17 cellular contexts compared by ENCODE assay signal in genomic region chr12:89695830-89696229, GRCh38. TPM values are rescaled to one million over a fixed set of nuclear protein-coding genes. Genes with fewer than 3 reads are reported as not detected.
A peak's percentile ranks its signal among the peaks of the same experiment; 100 is the strongest.
DNase-seq lines count a peak whose midpoint lies in the region; ATAC-seq and TF ChIP-seq lines count a peak whose summit lies in the region.
"Had no signal": no experiment of that assay in that cellular context is flagged by ENCODE, and none has a peak within 500 bp of the region (broad histone marks: within the 10 kb centered on the region; RNA-seq: fewer than 3 reads in every experiment).

No MANE protein-coding gene starts in this region.

- no peaks in the 10 kb centered on the region for H3K27me3 ChIP-seq in tibial nerve

- peak overlapping the region; percentile 3 for H3K4me3 Mint-ChIP-seq in activated naive CD4-positive, alpha-beta T cell treated with anti-CD3 and anti-CD28 coated beads, Interleukin-2, amount 50 U/mL, for 24 hours
- no peak overlapping the region for H3K4me3 Mint-ChIP-seq in stimulated activated effector memory CD8-positive, alpha-beta T cell treated with anti-CD3 and anti-CD28 coated beads, Interleukin-12 subunit alpha, Interleukin-12 subunit beta, amount 100 ng/mL, for 72 hours
- no peak overlapping the region for H3K4me3 Mint-ChIP-seq in activated naive CD4-positive, alpha-beta T cell treated with anti-CD3 and anti-CD28 coated beads for 36 hours
- H3K4me3 Mint-ChIP-seq: activated CD4-positive, alpha-beta memory T cell treated with anti-CD3 and anti-CD28 coated beads, Interleukin-2, amount 10 ng/mL, durations not matched to agents 7 days and 5 days; activated naive CD8-positive, alpha-beta T cell; T-cell had no signal

- peaks cover 7% of the 10 kb centered on the region for H3K36me3 Mint-ChIP-seq in activated naive CD4-positive, alpha-beta T cell treated with anti-CD3 and anti-CD28 coated beads, Interleukin-2, amount 50 U/mL, for 24 hours
- H3K36me3 Mint-ChIP-seq in stimulated activated effector memory CD8-positive, alpha-beta T cell treated with anti-CD3 and anti-CD28 coated beads, Interleukin-12 subunit alpha, Interleukin-12 subunit beta, amount 100 ng/mL, for 72 hours: no peaks in the 10 kb centered on the region
- H3K36me3 Mint-ChIP-seq in activated naive CD4-positive, alpha-beta T cell treated with anti-CD3 and anti-CD28 coated beads for 36 hours (ENCODE audit: low read depth): no peaks in the 10 kb centered on the region

- H3K27ac ChIP-seq in tibial nerve: no peak overlapping the region
- H3K27ac ChIP-seq: KMS-11 had no signal

- 76 to 92% methylated on average over 1 of the region's 1 CpG for WGBS in tibial nerve, 2 donors

- no peaks in the 10 kb centered on the region for H3K9me3 Mint-ChIP-seq in activated naive CD4-positive, alpha-beta T cell treated with anti-CD3 and anti-CD28 coated beads, Interleukin-2, amount 50 U/mL, for 24 hours
- H3K9me3 Mint-ChIP-seq in stimulated activated effector memory CD8-positive, alpha-beta T cell treated with anti-CD3 and anti-CD28 coated beads, Interleukin-12 subunit alpha, Interleukin-12 subunit beta, amount 100 ng/mL, for 72 hours: no peaks in the 10 kb centered on the region
- no peaks in the 10 kb centered on the region for H3K9me3 Mint-ChIP-seq in activated naive CD4-positive, alpha-beta T cell treated with anti-CD3 and anti-CD28 coated beads for 36 hours
- H3K9me3 Mint-ChIP-seq: activated CD4-positive, alpha-beta memory T cell treated with anti-CD3 and anti-CD28 coated beads, Interleukin-2, amount 10 ng/mL, durations not matched to agents 7 days and 5 days; T-cell had no signal

- H3K4me3 ChIP-seq in tibial nerve: no peak overlapping the region

- ATAC-seq in HG02763 (IDR thresholded peaks at IDR 0.05; ENCODE audit: unreplicated experiment) (peak; percentile 63), GM21367 (IDR thresholded peaks at IDR 0.05; ENCODE audit: unreplicated experiment) (no peak)
- no peak for ATAC-seq in stimulated activated effector memory CD8-positive, alpha-beta T cell treated with anti-CD3 and anti-CD28 coated beads, Interleukin-12 subunit alpha, Interleukin-12 subunit beta, amount 100 ng/mL, for 72 hours

- H3K4me1 ChIP-seq in tibial nerve: peaks cover 0 to 30% (median 11%) of the 10 kb centered on the region in 4 donors

- no peak for TF ChIP-seq POLR2A in tibial nerve (IDR thresholded peaks at IDR 0.05)

- no peak for TF ChIP-seq EP300 in tibial nerve (IDR thresholded peaks at IDR 0.05)

- intact Hi-C loops in activated naive CD4-positive, alpha-beta T cell treated with anti-CD3 and anti-CD28 coated beads for 36 hours (cut with micrococcal nuclease): no loop called here

- CTCF ChIA-PET in activated naive CD4-positive, alpha-beta T cell treated with anti-CD3 and anti-CD28 coated beads for 36 hours (lab: Charles Lee): interaction anchor here (0.7 to 1.2 kb wide), 3 partner anchors 32 to 1844 kb away, joined by 3 to 4 read pairs (median 3); no protein-coding TSS in a partner anchor

- H3K27ac Mint-ChIP-seq in activated naive CD4-positive, alpha-beta T cell treated with anti-CD3 and anti-CD28 coated beads, Interleukin-2, amount 50 U/mL, for 24 hours: no peak overlapping the region
- H3K27ac Mint-ChIP-seq in stimulated activated effector memory CD8-positive, alpha-beta T cell treated with anti-CD3 and anti-CD28 coated beads, Interleukin-12 subunit alpha, Interleukin-12 subunit beta, amount 100 ng/mL, for 72 hours: no peak overlapping the region
- no peak overlapping the region for H3K27ac Mint-ChIP-seq in activated naive CD4-positive, alpha-beta T cell treated with anti-CD3 and anti-CD28 coated beads for 36 hours
- H3K27ac Mint-ChIP-seq: activated CD4-positive, alpha-beta memory T cell treated with anti-CD3 and anti-CD28 coated beads, Interleukin-2, amount 10 ng/mL, durations not matched to agents 7 days and 5 days; activated naive CD8-positive, alpha-beta T cell had no signal

- no peak for TF ChIP-seq CTCF in tibial nerve (IDR thresholded peaks at IDR 0.05)

- H3K36me3 ChIP-seq in tibial nerve: no peaks in the 10 kb centered on the region

- peaks cover 84% of the 10 kb centered on the region for H3K4me1 Mint-ChIP-seq in activated naive CD4-positive, alpha-beta T cell treated with anti-CD3 and anti-CD28 coated beads, Interleukin-2, amount 50 U/mL, for 24 hours
- peaks cover 73% of the 10 kb centered on the region for H3K4me1 Mint-ChIP-seq in stimulated activated effector memory CD8-positive, alpha-beta T cell treated with anti-CD3 and anti-CD28 coated beads, Interleukin-12 subunit alpha, Interleukin-12 subunit beta, amount 100 ng/mL, for 72 hours
- peaks cover 66% of the 10 kb centered on the region for H3K4me1 Mint-ChIP-seq in activated naive CD4-positive, alpha-beta T cell treated with anti-CD3 and anti-CD28 coated beads for 36 hours (ENCODE audit: low read depth)

- DNase-seq in activated naive CD4-positive, alpha-beta T cell treated with anti-CD3 and anti-CD28 coated beads, Interleukin-2, amount 50 U/mL, for 16 hours: no peak
- DNase-seq in RPMI8226: peak; percentile 10
- no peak for DNase-seq in tibial nerve (ENCODE audit: low spot score in 2 of 2)
- DNase-seq in stimulated activated effector memory CD8-positive, alpha-beta T cell treated with anti-CD3 and anti-CD28 coated beads, Interleukin-12 subunit alpha, Interleukin-12 subunit beta, amount 100 ng/mL, for 72 hours (ENCODE audit: low spot score in 2 of 2): no peak
- DNase-seq in activated naive CD4-positive, alpha-beta T cell treated with anti-CD3 and anti-CD28 coated beads for 36 hours: no peak
- DNase-seq: activated CD4-positive, alpha-beta memory T cell treated with anti-CD3 and anti-CD28 coated beads, Interleukin-2, amount 10 ng/mL, durations not matched to agents 7 days and 5 days; cerebellar nuclear complex; erythroblast; hypothalamus; NCI-H2171; stimulated activated CD8-positive, alpha-beta memory T cell treated with anti-CD3 and anti-CD28 coated beads, Interleukin-4, amount 100 ng/mL, for 48 hours; T-cell had no signal

- H3K9me3 ChIP-seq in tibial nerve: no peaks in the 10 kb centered on the region

- no peaks in the 10 kb centered on the region for H3K27me3 Mint-ChIP-seq in activated naive CD4-positive, alpha-beta T cell treated with anti-CD3 and anti-CD28 coated beads, Interleukin-2, amount 50 U/mL, for 24 hours
- no peaks in the 10 kb centered on the region for H3K27me3 Mint-ChIP-seq in activated naive CD4-positive, alpha-beta T cell treated with anti-CD3 and anti-CD28 coated beads for 36 hours (ENCODE audit: low read depth)
- H3K27me3 Mint-ChIP-seq: activated CD4-positive, alpha-beta memory T cell treated with anti-CD3 and anti-CD28 coated beads, Interleukin-2, amount 10 ng/mL, durations not matched to agents 7 days and 5 days; activated naive CD8-positive, alpha-beta T cell; T-cell had no signal

RNA-seq across cellular contexts. Expression of gene ATP2B1, which starts 12.8 kb away (rescaled TPM):
- 10 to 100 TPM; 21.9 to 47.7 (median 42.1) TPM for total RNA-seq in tibial nerve
- 10 to 100 TPM; 10.8 to 13.0 TPM for total RNA-seq in activated naive CD4-positive, alpha-beta T cell treated with anti-CD3 and anti-CD28 coated beads for 36 hours
